ENCODE assay signal across 13 cellular contexts in the genomic region with DNA sequence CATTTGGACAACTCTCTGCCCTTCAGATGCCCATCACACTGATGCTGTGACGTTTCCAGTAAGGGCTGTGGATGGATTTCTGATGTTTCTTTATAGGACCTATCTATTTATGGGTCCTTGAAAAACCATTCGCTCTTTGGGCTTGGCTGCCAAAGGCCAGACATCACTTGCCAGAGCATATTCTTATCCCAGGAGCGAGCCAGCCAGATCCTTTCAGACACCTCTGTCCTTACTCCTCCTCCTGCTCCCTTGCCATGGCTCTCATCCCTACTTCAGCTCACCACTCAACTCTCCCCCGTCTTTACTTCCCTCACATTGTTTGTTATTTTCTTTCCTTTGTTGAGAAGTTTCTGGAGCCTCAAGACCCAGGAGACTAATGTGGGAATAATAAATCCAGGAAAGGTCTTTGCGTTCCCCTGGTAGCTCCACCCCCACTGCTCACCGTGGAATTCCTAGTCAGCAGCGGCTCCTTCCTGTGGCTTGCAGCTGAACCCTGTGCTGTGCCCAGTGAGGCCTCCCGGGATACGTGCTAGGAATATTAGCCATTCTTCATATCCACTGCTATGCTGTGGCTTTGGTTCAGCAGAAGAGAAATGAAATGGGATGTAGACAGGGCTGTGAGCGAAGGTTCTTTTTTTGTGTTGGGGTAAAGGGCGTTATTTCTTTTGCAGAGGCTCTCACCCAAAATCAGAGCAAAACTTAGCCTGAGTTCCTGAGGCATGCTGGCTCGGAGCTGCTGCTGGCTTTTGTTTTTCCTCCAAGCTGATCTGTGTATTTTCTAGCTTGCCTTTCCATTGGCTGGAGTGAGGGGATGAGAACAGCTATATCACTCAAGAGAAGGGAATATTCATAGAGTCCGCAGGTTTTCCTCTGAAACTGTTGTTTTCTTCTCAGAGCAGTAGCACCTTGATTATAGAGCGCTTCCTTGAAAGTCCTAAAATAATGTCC.
DNase-seq lines count a peak whose midpoint lies in the region; ATAC-seq and TF ChIP-seq lines count a peak whose summit lies in the region.
"Had no signal": no experiment of that assay in that cellular context is flagged by ENCODE, and none has a peak within 500 bp of the region (broad histone marks: within the 10 kb centered on the region; RNA-seq: fewer than 3 reads in every experiment).

No MANE protein-coding gene starts in this region.

- no peaks in the 10 kb centered on the region for H3K79me2 ChIP-seq in smooth muscle cell (ENCODE audit: low read depth)

- TF ChIP-seq CTCF in fibroblast of mammary gland (conservative IDR thresholded peaks at IDR 0.05; ENCODE audit: control insufficient read depth, insufficient read depth, low read depth, low read length), result no peak
- TF ChIP-seq CTCF in smooth muscle cell (IDR thresholded peaks at IDR 0.05; ENCODE audit: borderline replicate concordance, insufficient read depth, poor library complexity, severe bottlenecking), result no peak
- TF ChIP-seq CTCF in CD8-positive, alpha-beta T cell (IDR thresholded peaks at IDR 0.05), result no peak

- H3K4me3 ChIP-seq in HUES64 (ENCODE audit: low read length), result no peak overlapping the region
- H3K4me3 ChIP-seq in fibroblast of mammary gland (ENCODE audit: control insufficient read depth, low read depth, low read length), result no peak overlapping the region
- H3K4me3 ChIP-seq in smooth muscle cell, result no peak overlapping the region
- H3K4me3 ChIP-seq in CD8-positive, alpha-beta T cell (ENCODE audit: low read depth, low read length), result no peak overlapping the region

- 71% methylated on average over 14 of the region's 14 CpGs for WGBS in HUES64
- WGBS in smooth muscle cell (ENCODE audit: low lambda C conversion rate), result 70% methylated on average over 14 of the region's 14 CpGs

- intact Hi-C loops in CD8-positive, alpha-beta T cell (cut with DNase I, micrococcal nuclease), result no loop called here

- no peak for ATAC-seq in GM18867 (IDR thresholded peaks at IDR 0.05; ENCODE audit: unreplicated experiment)
- no peak for ATAC-seq in CD8-positive, alpha-beta T cell
- ATAC-seq: effector memory CD8-positive, alpha-beta T cell; left colon; stimulated activated memory B cell treated with anti-CD40 and anti-IgM and Interleukin-4, amounts not matched to agents 10 μg/mL and 1 μg/mL and 100 μg/mL, for 72 hours had no signal

- H3K36me3 ChIP-seq in HUES64 (ENCODE audit: insufficient read depth, low read length) (no peaks in the 10 kb centered on the region), smooth muscle cell (ENCODE audit: low read depth) (no peaks in the 10 kb centered on the region)
- no peaks in the 10 kb centered on the region for H3K36me3 ChIP-seq in CD8-positive, alpha-beta T cell (ENCODE audit: insufficient read depth, low read length)

- POLR2A ChIA-PET in CD8-positive, alpha-beta T cell (lab: Charles Lee), result no interaction called here

- no peaks in the 10 kb centered on the region for H3K36me3 Mint-ChIP-seq in CD8-positive, alpha-beta T cell
- H3K36me3 Mint-ChIP-seq: stimulated activated memory B cell treated with anti-CD40 and anti-IgM and Interleukin-4, amounts not matched to agents 10 μg/mL and 1 μg/mL and 100 μg/mL, for 72 hours had no signal

- H2AFZ ChIP-seq in smooth muscle cell (ENCODE audit: low read depth), result peak overlapping the region; percentile 37

- H3K9me3 Mint-ChIP-seq in CD8-positive, alpha-beta T cell, result no peaks in the 10 kb centered on the region
- H3K9me3 Mint-ChIP-seq: effector memory CD8-positive, alpha-beta T cell; stimulated activated memory B cell treated with anti-CD40 and anti-IgM and Interleukin-4, amounts not matched to agents 10 μg/mL and 1 μg/mL and 100 μg/mL, for 72 hours had no signal

- no peak overlapping the region for H3K4me3 Mint-ChIP-seq in CD8-positive, alpha-beta T cell
- H3K4me3 Mint-ChIP-seq: effector memory CD8-positive, alpha-beta T cell; stimulated activated memory B cell treated with anti-CD40 and anti-IgM and Interleukin-4, amounts not matched to agents 10 μg/mL and 1 μg/mL and 100 μg/mL, for 72 hours had no signal

- DNase-seq in fibroblast of mammary gland (ENCODE audit: low read depth) (peak; percentile 60), medulla oblongata (ENCODE audit: extremely low spot score) (peak; percentile 52), smooth muscle cell (lab: John Stamatoyannopoulos, UW; ENCODE audit: unreplicated experiment) (no peak), NCI-H524 (lab: John Stamatoyannopoulos, UW) (no peak), A172 (ENCODE audit: low spot score) (no peak)
- DNase-seq in CD8-positive, alpha-beta T cell, result no peak
- DNase-seq: activated gamma-delta T cell; effector memory CD8-positive, alpha-beta T cell; NCI-H524 treated with DMSO at 0.1 percent for 48 hours had no signal

- H4K20me1 ChIP-seq in smooth muscle cell (ENCODE audit: low read depth), result no peaks in the 10 kb centered on the region

- H3K9me3 ChIP-seq in HUES64 (ENCODE audit: insufficient read depth, low read depth, low read length) (no peaks in the 10 kb centered on the region), smooth muscle cell (replicated peaks; ENCODE audit: low read depth) (no peaks in the 10 kb centered on the region)
- H3K9me3 ChIP-seq in CD8-positive, alpha-beta T cell (ENCODE audit: low read length), result no peaks in the 10 kb centered on the region

- peak overlapping the region; percentile 17 for H3K4me2 ChIP-seq in smooth muscle cell

- no peaks in the 10 kb centered on the region for H3K4me1 Mint-ChIP-seq in CD8-positive, alpha-beta T cell (ENCODE audit: low read depth)
- H3K4me1 Mint-ChIP-seq: stimulated activated memory B cell treated with anti-CD40 and anti-IgM and Interleukin-4, amounts not matched to agents 10 μg/mL and 1 μg/mL and 100 μg/mL, for 72 hours had no signal

- 0 out of 2 replicates have a peak overlapping the region, but pooled peaks have one; percentile 11 for H3K9ac ChIP-seq in HUES64 (ENCODE audit: low read depth, low read length)
- no peak overlapping the region for H3K9ac ChIP-seq in smooth muscle cell (ENCODE audit: low read depth)

- H3K27me3 ChIP-seq in HUES64 (ENCODE audit: insufficient read depth, low read length) (no peaks in the 10 kb centered on the region), smooth muscle cell (ENCODE audit: low read depth) (no peaks in the 10 kb centered on the region)
- H3K27me3 ChIP-seq in CD8-positive, alpha-beta T cell (ENCODE audit: insufficient read depth, low read length), result no peaks in the 10 kb centered on the region

- H3K27ac ChIP-seq in HUES64 (ENCODE audit: low read depth, low read length) (no peak overlapping the region), smooth muscle cell (ENCODE audit: low read depth) (no peak overlapping the region)
- no peak overlapping the region for H3K27ac ChIP-seq in CD8-positive, alpha-beta T cell (ENCODE audit: low read depth, low read length)

- CTCF ChIA-PET in CD8-positive, alpha-beta T cell (lab: Charles Lee), result interaction anchor here (1.8 kb wide), 1 partner anchor 15 kb away, joined by 4 read pairs; no protein-coding TSS in a partner anchor

- no peak overlapping the region for H3K27ac Mint-ChIP-seq in CD8-positive, alpha-beta T cell
- H3K27ac Mint-ChIP-seq: effector memory CD8-positive, alpha-beta T cell; stimulated activated memory B cell treated with anti-CD40 and anti-IgM and Interleukin-4, amounts not matched to agents 10 μg/mL and 1 μg/mL and 100 μg/mL, for 72 hours had no signal

- H3K4me1 ChIP-seq in HUES64 (ENCODE audit: insufficient read depth, low read length) (peaks cover 9% of the 10 kb centered on the region), smooth muscle cell (ENCODE audit: low read depth) (no peaks in the 10 kb centered on the region)
- no peaks in the 10 kb centered on the region for H3K4me1 ChIP-seq in CD8-positive, alpha-beta T cell (ENCODE audit: insufficient read depth, low read length)

- peaks cover 8% of the 10 kb centered on the region for H3K27me3 Mint-ChIP-seq in CD8-positive, alpha-beta T cell (ENCODE audit: low read depth)

- H3F3A ChIP-seq in smooth muscle cell (ENCODE audit: low read depth), result no peaks in the 10 kb centered on the region

Comparison
In these comparisons a context has a peak if more than half of its experiments do, and no peak if none do; other contexts are left out.
1. DNase-seq: peak in fibroblast of mammary gland (single experiment) and medulla oblongata (single experiment); none in smooth muscle cell (single experiment), NCI-H524 (0 of 2), CD8-positive, alpha-beta T cell (0 of 7) and A172 (single experiment).